ENCODE assay signal across 15 cellular contexts in genomic region chr14:89504084-89504483, GRCh38.
DNase-seq lines count a peak whose midpoint lies in the region; ATAC-seq and TF ChIP-seq lines count a peak whose summit lies in the region.
"Had no signal": no experiment of that assay in that cellular context is flagged by ENCODE, and none has a peak within 500 bp of the region (broad histone marks: within the 10 kb centered on the region; RNA-seq: fewer than 3 reads in every experiment).

No MANE protein-coding gene starts in this region.

- ATAC-seq in upper lobe of right lung (peak; percentile 42), GM18498 (IDR thresholded peaks at IDR 0.05; ENCODE audit: unreplicated experiment) (no peak)
- no peak for ATAC-seq in stimulated activated naive CD8-positive, alpha-beta T cell treated with anti-CD3 and anti-CD28 coated beads, Interleukin-15, Interleukin-2, amounts not matched to agents 100 U/mL and 50 U/mL, for 24 hours

- no peak for TF ChIP-seq CTCF in VCaP (conservative IDR thresholded peaks at IDR 0.05)
- TF ChIP-seq CTCF in upper lobe of right lung (IDR thresholded peaks at IDR 0.05): no peak

- H3K4me3 ChIP-seq in upper lobe of right lung: no peak overlapping the region
- H3K4me3 ChIP-seq: cardiac muscle cell, prostate gland, transverse colon had no signal

- H3K9me3 ChIP-seq in upper lobe of right lung: no peaks in the 10 kb centered on the region
- H3K9me3 ChIP-seq: prostate gland, transverse colon had no signal

- DNase-seq in NOMO-1 (lab: John Stamatoyannopoulos, UW; ENCODE audit: unreplicated experiment in 2 of 2) (peak; percentile 29 to 36), NOMO-1 treated with dmso at 0.1 percent for 144 hours (lab: John Stamatoyannopoulos, UW; ENCODE audit: unreplicated experiment) (no peak), islet precursor cell (peak; percentile 38), upper lobe of right lung (no peak), HUDEP-2 (lab: John Stamatoyannopoulos, UW; ENCODE audit: unreplicated experiment in 76 of 76) (no peak)
- no peak for DNase-seq in stimulated activated naive CD8-positive, alpha-beta T cell treated with anti-CD3 and anti-CD28 coated beads, Interleukin-15, Interleukin-2, amounts not matched to agents 100 U/mL and 50 U/mL, for 24 hours
- DNase-seq: 8988T; activated naive CD4-positive, alpha-beta T cell treated with anti-CD3 and anti-CD28 coated beads, Interleukin-2, amount 50 U/mL, for 16 hours; GOT3; NCI-H1417; transverse colon had no signal

- no peaks in the 10 kb centered on the region for H3K36me3 ChIP-seq in upper lobe of right lung
- H3K36me3 ChIP-seq: cardiac muscle cell, prostate gland, transverse colon had no signal

- no peaks in the 10 kb centered on the region for H3K27me3 ChIP-seq in upper lobe of right lung
- H3K27me3 ChIP-seq: cardiac muscle cell, transverse colon had no signal

- no peaks in the 10 kb centered on the region for H3K4me1 ChIP-seq in upper lobe of right lung
- H3K4me1 ChIP-seq: prostate gland had no signal

- intact Hi-C loops in upper lobe of right lung (cut with DNase I): no loop called here

- H3K27ac ChIP-seq in VCaP (peak overlapping the region; percentile 87), upper lobe of right lung (peak overlapping the region; percentile 3)
- H3K27ac ChIP-seq: cardiac muscle cell, prostate gland, transverse colon had no signal

Comparison
In these comparisons a context has a peak if more than half of its experiments do, and no peak if none do; other contexts are left out.
1. DNase-seq: peak in NOMO-1 (2 of 2) and islet precursor cell (single experiment); none in NOMO-1 treated with dmso at 0.1 percent for 144 hours (single experiment), upper lobe of right lung (single experiment), HUDEP-2 (0 of 76) and stimulated activated naive CD8-positive, alpha-beta T cell treated with anti-CD3 and anti-CD28 coated beads, Interleukin-15, Interleukin-2, amounts not matched to agents 100 U/mL and 50 U/mL, for 24 hours (single experiment).